1 cellular context compared by ENCODE assay signal in the genomic region with DNA sequence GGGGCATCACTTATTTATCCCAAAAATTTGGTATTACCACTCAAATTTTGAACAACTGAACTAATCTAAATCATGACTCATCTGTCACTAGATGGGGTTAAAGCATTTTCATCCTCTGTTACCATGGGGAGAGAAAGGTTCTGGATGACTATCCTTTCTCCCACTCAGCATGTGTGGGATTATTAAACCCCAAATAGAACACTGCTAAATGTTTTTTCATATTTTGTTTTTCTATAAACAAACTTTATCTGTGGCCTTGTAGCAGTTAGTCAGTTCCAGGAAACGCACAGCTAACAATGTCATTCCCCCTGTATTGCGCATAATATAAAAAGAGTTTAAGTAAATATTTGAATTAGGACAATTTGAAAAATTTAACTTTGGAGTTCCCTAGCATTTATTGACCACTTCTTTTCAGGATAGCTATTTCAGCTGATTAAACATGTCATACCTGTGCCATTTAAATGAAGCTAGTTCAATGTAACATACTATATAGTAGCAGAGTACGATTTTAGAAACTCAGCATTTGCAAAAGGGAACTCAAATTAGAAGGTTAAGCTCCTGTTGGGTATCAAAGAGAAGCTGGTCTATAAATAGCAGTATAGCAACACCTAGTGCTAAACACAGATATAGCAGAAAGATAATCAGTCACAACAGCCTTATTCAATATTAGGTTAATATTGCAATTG.
TF ChIP-seq lines count a peak whose summit lies in the region.

No MANE protein-coding gene starts in this region.

TF ChIP-seq in GM23338, 12 proteins besides CTCF, POLR2A, EP300 and RAD21 (continued from another document):
- no peak for TF ChIP-seq EZH2phosphoT487 (IDR thresholded peaks at IDR 0.05; ENCODE audit: unreplicated experiment)
- no peak for TF ChIP-seq STAT1 (IDR thresholded peaks at IDR 0.05; ENCODE audit: unreplicated experiment)
- TF ChIP-seq POLR2AphosphoS5 (IDR thresholded peaks at IDR 0.05; ENCODE audit: low read depth): no peak
- TF ChIP-seq ZNF331 (CRISPR knock-in tag; IDR thresholded peaks at IDR 0.05; ENCODE audit: low read depth): no peak
- TF ChIP-seq JUNB (IDR thresholded peaks at IDR 0.05; ENCODE audit: unreplicated experiment): no peak
